ENCODE assay signal across 18 cellular contexts in the genomic region with DNA sequence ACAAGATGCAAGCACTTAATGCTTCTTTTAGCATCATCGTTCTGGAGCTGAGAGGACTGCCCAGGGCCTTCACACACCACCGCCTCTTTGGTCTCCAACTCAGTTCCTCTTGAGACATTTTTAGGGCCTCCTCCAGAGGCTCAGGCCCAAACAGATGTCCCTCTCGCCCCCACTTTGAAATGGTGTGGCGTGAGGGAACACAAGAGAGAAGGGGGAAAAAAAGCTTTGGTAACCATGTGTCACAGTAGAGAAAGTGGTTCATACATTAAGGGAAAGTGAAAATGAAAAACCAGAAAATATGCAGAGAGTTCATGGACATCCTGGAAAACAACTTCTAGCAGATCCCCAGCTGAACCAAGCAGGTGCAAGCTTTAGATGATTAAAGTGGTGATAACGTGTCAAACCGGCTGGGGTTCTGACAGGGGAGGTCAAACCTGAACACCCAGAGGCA. TPM values are rescaled to one million over a fixed set of nuclear protein-coding genes. Genes with fewer than 3 reads are reported as not detected.
DNase-seq lines count a peak whose midpoint lies in the region; ATAC-seq and TF ChIP-seq lines count a peak whose summit lies in the region.
"Had no signal": no experiment of that assay in that cellular context is flagged by ENCODE, and none has a peak within 500 bp of the region (broad histone marks: within the 10 kb centered on the region; RNA-seq: fewer than 3 reads in every experiment).

No MANE protein-coding gene starts in this region.

- H3K27me3 ChIP-seq in IMR-90 (ENCODE audit: control insufficient read depth, insufficient read depth, low read length) (peaks cover 30% of the 10 kb centered on the region), esophagus squamous epithelium (no peaks in the 10 kb centered on the region)

- no peak overlapping the region for H3K4me3 Mint-ChIP-seq in activated T-cell treated with anti-CD3 and anti-CD28 coated beads, Interleukin-2, amount 50 U/mL, for 4 hours
- no peak overlapping the region for H3K4me3 Mint-ChIP-seq in activated T-helper 17 cell treated with anti-CD3 and anti-CD28 coated beads, Interleukin-2, amount 50 U/mL, for 72 hours
- H3K4me3 Mint-ChIP-seq in stimulated activated effector memory CD8-positive, alpha-beta T cell treated with anti-CD3 and anti-CD28 coated beads, Interleukin-12 subunit alpha, Interleukin-12 subunit beta, amount 100 ng/mL, for 72 hours = no peak overlapping the region
- H3K4me3 Mint-ChIP-seq: CD4-positive, alpha-beta memory T cell; IgD-negative memory B cell had no signal

- BruUV-seq in IMR-90 (replicated peaks; lab: Mats Ljungman, UMichigan) = no TSS peak

- peak overlapping the region; percentile 69 for H2AK9ac ChIP-seq in IMR-90 (replicated peaks; ENCODE audit: low read depth, low read length, poor library complexity)

- H3K9me1 ChIP-seq in IMR-90 (ENCODE audit: insufficient read depth, low read length) = no peaks in the 10 kb centered on the region

- no peak overlapping the region for H2AK5ac ChIP-seq in IMR-90 (ENCODE audit: low read depth, low read length)

- POLR2A ChIA-PET in IMR-90 (lab: Charles Lee; ENCODE audit: unreplicated experiment) = no interaction called here

- peaks cover 9% of the 10 kb centered on the region for H3K36me3 Mint-ChIP-seq in activated T-cell treated with anti-CD3 and anti-CD28 coated beads, Interleukin-2, amount 50 U/mL, for 4 hours (ENCODE audit: insufficient read depth)
- no peaks in the 10 kb centered on the region for H3K36me3 Mint-ChIP-seq in activated T-helper 17 cell treated with anti-CD3 and anti-CD28 coated beads, Interleukin-2, amount 50 U/mL, for 72 hours (ENCODE audit: low read depth)
- no peaks in the 10 kb centered on the region for H3K36me3 Mint-ChIP-seq in stimulated activated effector memory CD8-positive, alpha-beta T cell treated with anti-CD3 and anti-CD28 coated beads, Interleukin-12 subunit alpha, Interleukin-12 subunit beta, amount 100 ng/mL, for 72 hours

- no peak overlapping the region for H4K5ac ChIP-seq in IMR-90 (ENCODE audit: low read depth, low read length)

- H3K27me3 Mint-ChIP-seq in activated T-cell treated with anti-CD3 and anti-CD28 coated beads, Interleukin-2, amount 50 U/mL, for 4 hours (ENCODE audit: low read depth) = no peaks in the 10 kb centered on the region
- no peaks in the 10 kb centered on the region for H3K27me3 Mint-ChIP-seq in activated T-helper 17 cell treated with anti-CD3 and anti-CD28 coated beads, Interleukin-2, amount 50 U/mL, for 72 hours
- H3K27me3 Mint-ChIP-seq: CD4-positive, alpha-beta memory T cell had no signal

- no peak for DNase-seq in activated T-cell treated with anti-CD3 and anti-CD28 coated beads, Interleukin-2, amount 50 U/mL, for 4 hours
- DNase-seq in activated T-cell treated with anti-CD3 and anti-CD28 coated beads for 4 hours (no peak), IMR-90 (no peak), occipital lobe (lab: John Stamatoyannopoulos, UW) (peak; percentile 15), DMS53 treated with DMSO at 0.1 percent for 48 hours (lab: John Stamatoyannopoulos, UW; ENCODE audit: unreplicated experiment) (no peak), esophagus squamous epithelium (lab: John Stamatoyannopoulos, UW) (no peak)
- no peak for DNase-seq in stimulated activated effector memory CD8-positive, alpha-beta T cell treated with anti-CD3 and anti-CD28 coated beads, Interleukin-12 subunit alpha, Interleukin-12 subunit beta, amount 100 ng/mL, for 72 hours (ENCODE audit: low spot score in 2 of 2)
- DNase-seq: ACHN; CD4-positive, alpha-beta memory T cell; GM23248; NCI-H1048; NCI-H146; NCI-H2081 treated with DMSO at 0.1 percent for 48 hours; NCI-H2227 treated with DMSO at 0.1 percent for 48 hours; NCI-H524 treated with DMSO at 0.1 percent for 48 hours; PC-3 had no signal

- H3K14ac ChIP-seq in IMR-90 (replicated peaks; ENCODE audit: low read depth, low read length) = no peak overlapping the region

- in situ Hi-C loops in IMR-90 (cut with MboI; ENCODE audit: low sequenced_read_pairs) = loop anchor here (25.0 kb wide), 1 partner anchor 904 kb away; no protein-coding TSS in a partner anchor

- no peak overlapping the region for H3K23ac ChIP-seq in IMR-90 (ENCODE audit: low read depth, low read length)

- peak overlapping the region; percentile 48 for H3K27ac Mint-ChIP-seq in activated T-helper 17 cell treated with anti-CD3 and anti-CD28 coated beads, Interleukin-2, amount 50 U/mL, for 72 hours
- no peak overlapping the region for H3K27ac Mint-ChIP-seq in stimulated activated effector memory CD8-positive, alpha-beta T cell treated with anti-CD3 and anti-CD28 coated beads, Interleukin-12 subunit alpha, Interleukin-12 subunit beta, amount 100 ng/mL, for 72 hours
- H3K27ac Mint-ChIP-seq: IgD-negative memory B cell had no signal

- H3K4me1 ChIP-seq in IMR-90 (ENCODE audit: control insufficient read depth, insufficient read depth, low read length) (no peaks in the 10 kb centered on the region), esophagus squamous epithelium (peaks cover 0 to 8% (median 0%) of the 10 kb centered on the region in 3 donors)

- H2BK20ac ChIP-seq in IMR-90 (ENCODE audit: low read depth, low read length) = no peak overlapping the region

- CTCF ChIA-PET in IMR-90 (lab: Yijun Ruan, JAX) = no interaction called here

- H2BK120ac ChIP-seq in IMR-90 (ENCODE audit: low read depth, low read length) = no peak overlapping the region

- 80% methylated on average over 1 of the region's 6 CpGs; no CpG with 5 or more reads in 1 of the 2 experiments for WGBS in IMR-90 (ENCODE audit: extremely low coverage in 2 of 2, insufficient read length in 1 of 2), 2 experiments
- WGBS in esophagus squamous epithelium, 2 donors = 80 to 81% methylated on average over 5 of the region's 6 CpGs

- H3K79me1 ChIP-seq in IMR-90 (ENCODE audit: low read depth in 1 of 2, low read length in 2 of 2) = no peaks in the 10 kb centered on the region

- no peak overlapping the region for H3K18ac ChIP-seq in IMR-90 (ENCODE audit: low read depth, low read length)

- no peak overlapping the region for H3K4me3 ChIP-seq in IMR-90 (ENCODE audit: insufficient read depth, low read depth, low read length)
- no peak overlapping the region for H3K4me3 ChIP-seq in esophagus squamous epithelium
- H3K4me3 ChIP-seq: GM23248 had no signal

- H3K4me2 ChIP-seq in IMR-90 (ENCODE audit: low read depth, low read length) = no peak overlapping the region

- H3K9ac ChIP-seq in IMR-90 (ENCODE audit: low read depth, low read length) = no peak overlapping the region
- H3K9ac ChIP-seq: GM23248 had no signal

- H3K56ac ChIP-seq in IMR-90 (ENCODE audit: extremely low read depth, insufficient read depth, low read length) = no peak overlapping the region

- intact Hi-C loops in IMR-90 (cut with micrococcal nuclease) = no loop called here
- intact Hi-C loops in esophagus squamous epithelium (cut with DNase I) = no loop called here

- H4K8ac ChIP-seq in IMR-90 (ENCODE audit: low read depth in 2 of 2, low read length in 2 of 2) = no peak overlapping the region

- no peaks in the 10 kb centered on the region for H3K9me3 ChIP-seq in IMR-90 (ENCODE audit: control insufficient read depth, insufficient read depth, low read length)
- no peaks in the 10 kb centered on the region for H3K9me3 ChIP-seq in esophagus squamous epithelium

- H2BK15ac ChIP-seq in IMR-90 (ENCODE audit: low read depth, low read length) = no peak overlapping the region

- H3K36me3 ChIP-seq in IMR-90 (ENCODE audit: control insufficient read depth, insufficient read depth, low read length) (no peaks in the 10 kb centered on the region), esophagus squamous epithelium (no peaks in the 10 kb centered on the region)

- H3K9me3 Mint-ChIP-seq in activated T-cell treated with anti-CD3 and anti-CD28 coated beads, Interleukin-2, amount 50 U/mL, for 4 hours = peaks cover 4% of the 10 kb centered on the region
- peaks cover 3% of the 10 kb centered on the region for H3K9me3 Mint-ChIP-seq in activated T-helper 17 cell treated with anti-CD3 and anti-CD28 coated beads, Interleukin-2, amount 50 U/mL, for 72 hours
- H3K9me3 Mint-ChIP-seq in stimulated activated effector memory CD8-positive, alpha-beta T cell treated with anti-CD3 and anti-CD28 coated beads, Interleukin-12 subunit alpha, Interleukin-12 subunit beta, amount 100 ng/mL, for 72 hours = no peaks in the 10 kb centered on the region

- TF ChIP-seq CTCF in IMR-90 (conservative IDR thresholded peaks at IDR 0.05; ENCODE audit: low read depth, low read length) = no peak
- no peak for TF ChIP-seq CTCF in esophagus squamous epithelium (IDR thresholded peaks at IDR 0.05)

- dilution Hi-C loops in IMR-90 (cut with HindIII; ENCODE audit: low sequenced_read_pairs, unreplicated experiment) = no loop called here

- peak; percentile 43 to 66 for ATAC-seq in activated T-cell treated with anti-CD3 and anti-CD28 coated beads, Interleukin-2, amount 50 U/mL, for 4 hours
- ATAC-seq in IMR-90 (ENCODE audit: low read depth) = no peak
- no peak for ATAC-seq in activated T-helper 17 cell treated with anti-CD3 and anti-CD28 coated beads, Interleukin-2, amount 50 U/mL, for 72 hours (replicated peaks)
- no peak for ATAC-seq in stimulated activated effector memory CD8-positive, alpha-beta T cell treated with anti-CD3 and anti-CD28 coated beads, Interleukin-12 subunit alpha, Interleukin-12 subunit beta, amount 100 ng/mL, for 72 hours
- ATAC-seq: PC-3 had no signal

- TF ChIP-seq POLR2A in IMR-90 (IDR thresholded peaks at IDR 0.05; ENCODE audit: low read depth, low read length) (no peak), esophagus squamous epithelium (IDR thresholded peaks at IDR 0.05) (no peak)

- no peak overlapping the region for H2BK5ac ChIP-seq in IMR-90 (ENCODE audit: low read depth, low read length, poor library complexity, severe bottlenecking)

- no peak overlapping the region for H4K91ac ChIP-seq in IMR-90 (ENCODE audit: insufficient read depth, low read depth, low read length)

- no peak overlapping the region for H2AFZ ChIP-seq in IMR-90 (replicated peaks; ENCODE audit: low read length, poor library complexity)
- H2AFZ ChIP-seq: GM23248 had no signal

- H3K27ac ChIP-seq in IMR-90 (ENCODE audit: insufficient read depth, low read length) = no peak overlapping the region
- H3K27ac ChIP-seq in esophagus squamous epithelium = no peak overlapping the region
- H3K27ac ChIP-seq: GM23248 had no signal

- H4K20me1 ChIP-seq in IMR-90 (ENCODE audit: insufficient read depth, low read length) = no peaks in the 10 kb centered on the region

- H3K4me1 Mint-ChIP-seq in activated T-cell treated with anti-CD3 and anti-CD28 coated beads, Interleukin-2, amount 50 U/mL, for 4 hours (ENCODE audit: low read depth) = no peaks in the 10 kb centered on the region
- peaks cover 4% of the 10 kb centered on the region for H3K4me1 Mint-ChIP-seq in activated T-helper 17 cell treated with anti-CD3 and anti-CD28 coated beads, Interleukin-2, amount 50 U/mL, for 72 hours
- H3K4me1 Mint-ChIP-seq in stimulated activated effector memory CD8-positive, alpha-beta T cell treated with anti-CD3 and anti-CD28 coated beads, Interleukin-12 subunit alpha, Interleukin-12 subunit beta, amount 100 ng/mL, for 72 hours = peaks cover 11% of the 10 kb centered on the region
- H3K4me1 Mint-ChIP-seq: CD4-positive, alpha-beta memory T cell; IgD-negative memory B cell had no signal

- no peak for TF ChIP-seq RAD21 in IMR-90 (IDR thresholded peaks at IDR 0.05; ENCODE audit: low read length)

- no peak overlapping the region for H3K4ac ChIP-seq in IMR-90 (ENCODE audit: low read depth, low read length)

RNA-seq across cellular contexts. Expression of a gene that starts 33.1 kb away (rescaled TPM):
- total RNA-seq in activated T-cell treated with anti-CD3 and anti-CD28 coated beads, Interleukin-2, amount 50 U/mL, for 4 hours = 100 to 1,000 TPM; 251 to 263 (median 256) TPM
- total RNA-seq in IMR-90 (2012; rRNA removed) = 128 and 132 TPM in 2 replicates
- polyA plus RNA-seq in IMR-90 (2012; rRNA removed) = 37.0 and 43.3 TPM in 2 replicates
- polyA plus RNA-seq in IMR-90 (2012; cell fraction: cytosol; rRNA removed) = 9.9 and 20.0 TPM in 2 replicates
- polyA plus RNA-seq in IMR-90 (2012; cell fraction: nucleus; rRNA removed; ENCODE audit: low replicate concordance) = 21.2 and 46.2 TPM in 2 replicates
- 100 to 1,000 TPM; 101 to 171 TPM for total RNA-seq in activated T-helper 17 cell treated with anti-CD3 and anti-CD28 coated beads, Interleukin-2, amount 50 U/mL, for 72 hours
- 168 TPM for total RNA-seq in occipital lobe
- 100 to 1,000 TPM in 1 of 4 donors, 10 to 100 TPM in 3; 49.1 to 124 (median 61.1) TPM for total RNA-seq in esophagus squamous epithelium

Comparison
In these comparisons a context has a peak if more than half of its experiments do, and no peak if none do; other contexts are left out.
1. ATAC-seq: peak in activated T-cell treated with anti-CD3 and anti-CD28 coated beads, Interleukin-2, amount 50 U/mL, for 4 hours (2 of 2); none in IMR-90 (single experiment), activated T-helper 17 cell treated with anti-CD3 and anti-CD28 coated beads, Interleukin-2, amount 50 U/mL, for 72 hours (single experiment) and stimulated activated effector memory CD8-positive, alpha-beta T cell treated with anti-CD3 and anti-CD28 coated beads, Interleukin-12 subunit alpha, Interleukin-12 subunit beta, amount 100 ng/mL, for 72 hours (single experiment).